ENCODE assay signal across 8 cellular contexts in genomic region chr11:120952503-120953229, GRCh38.
DNase-seq lines count a peak whose midpoint lies in the region; ATAC-seq lines count a peak whose summit lies in the region.

No MANE protein-coding gene starts in this region.

- H3K9me3 ChIP-seq in effector memory CD4-positive, alpha-beta T cell (ENCODE audit: control insufficient read depth, low read length), result no peaks in the 10 kb centered on the region

- POLR2A ChIA-PET in activated CD4-positive, alpha-beta memory T cell treated with anti-CD3 and anti-CD28 coated beads, Interleukin-2, amount 10 ng/mL, durations not matched to agents 7 days and 5 days (lab: Charles Lee), result no interaction called here

- no peak overlapping the region for H3K27ac Mint-ChIP-seq in activated CD4-positive, alpha-beta memory T cell treated with anti-CD3 and anti-CD28 coated beads, Interleukin-2, amount 10 ng/mL, durations not matched to agents 7 days and 5 days
- H3K27ac Mint-ChIP-seq in memory B cell, result peak overlapping the region; percentile 72

- H3K27me3 Mint-ChIP-seq in activated CD4-positive, alpha-beta memory T cell treated with anti-CD3 and anti-CD28 coated beads, Interleukin-2, amount 10 ng/mL, durations not matched to agents 7 days and 5 days, result peaks cover 8% of the 10 kb centered on the region
- H3K27me3 Mint-ChIP-seq in memory B cell, result peaks cover 14% of the 10 kb centered on the region

- H3K27me3 ChIP-seq in effector memory CD4-positive, alpha-beta T cell (replicated peaks; ENCODE audit: control insufficient read depth, insufficient read depth, low read length, poor library complexity, severe bottlenecking), result no peaks in the 10 kb centered on the region

- no peak overlapping the region for H3K4me3 ChIP-seq in effector memory CD4-positive, alpha-beta T cell (ENCODE audit: insufficient read depth, low read depth, low read length, poor library complexity, severe bottlenecking)

- H3K27ac ChIP-seq in effector memory CD4-positive, alpha-beta T cell (ENCODE audit: insufficient read depth, low read length, poor library complexity, severe bottlenecking), result no peak overlapping the region

- H3K4me1 ChIP-seq in effector memory CD4-positive, alpha-beta T cell (ENCODE audit: control insufficient read depth, insufficient read depth, low read length, poor library complexity, severe bottlenecking), result peaks cover 7% of the 10 kb centered on the region

- H3K4me1 Mint-ChIP-seq in activated CD4-positive, alpha-beta memory T cell treated with anti-CD3 and anti-CD28 coated beads, Interleukin-2, amount 10 ng/mL, durations not matched to agents 7 days and 5 days, result peaks cover 13% of the 10 kb centered on the region
- peaks cover 15% of the 10 kb centered on the region for H3K4me1 Mint-ChIP-seq in memory B cell

- H3K4me3 Mint-ChIP-seq in activated CD4-positive, alpha-beta memory T cell treated with anti-CD3 and anti-CD28 coated beads, Interleukin-2, amount 10 ng/mL, durations not matched to agents 7 days and 5 days, result no peak overlapping the region
- peak overlapping the region; percentile 83 for H3K4me3 Mint-ChIP-seq in memory B cell

- DNase-seq in DMS53 treated with DMSO at 0.1 percent for 48 hours (lab: John Stamatoyannopoulos, UW; ENCODE audit: unreplicated experiment) (peak; percentile 74), NCI-H748 treated with DMSO at 0.1 percent for 48 hours (lab: John Stamatoyannopoulos, UW) (peak; percentile 51), memory B cell (ENCODE audit: low spot score in 2 of 2) (peak; percentile 50 to 52)
- peak; percentile 58 for DNase-seq in activated CD4-positive, alpha-beta memory T cell treated with anti-CD3 and anti-CD28 coated beads, Interleukin-2, amount 10 ng/mL, durations not matched to agents 7 days and 5 days
- peak in 2 of 3 donors; percentile 3 to 6 for DNase-seq in effector memory CD4-positive, alpha-beta T cell
- DNase-seq in stimulated activated CD8-positive, alpha-beta memory T cell treated with anti-CD3 and anti-CD28 coated beads, Interleukin-12 subunit alpha, Interleukin-12 subunit beta, amount 100 ng/mL, for 4 hours (ENCODE audit: low read depth), result peak; percentile 15

- no peaks in the 10 kb centered on the region for H3K36me3 ChIP-seq in effector memory CD4-positive, alpha-beta T cell (ENCODE audit: control insufficient read depth, insufficient read depth, low read length)

- CTCF ChIA-PET in activated CD4-positive, alpha-beta memory T cell treated with anti-CD3 and anti-CD28 coated beads, Interleukin-2, amount 10 ng/mL, durations not matched to agents 7 days and 5 days (lab: Charles Lee), result interaction anchor here (0.6 kb wide), 1 partner anchor 160 kb away, joined by 4 read pairs; no protein-coding TSS in a partner anchor

- no peaks in the 10 kb centered on the region for H3K9me3 Mint-ChIP-seq in activated CD4-positive, alpha-beta memory T cell treated with anti-CD3 and anti-CD28 coated beads, Interleukin-2, amount 10 ng/mL, durations not matched to agents 7 days and 5 days
- H3K9me3 Mint-ChIP-seq in memory B cell, result no peaks in the 10 kb centered on the region

- H3K36me3 Mint-ChIP-seq in activated CD4-positive, alpha-beta memory T cell treated with anti-CD3 and anti-CD28 coated beads, Interleukin-2, amount 10 ng/mL, durations not matched to agents 7 days and 5 days (ENCODE audit: low read depth), result no peaks in the 10 kb centered on the region
- H3K36me3 Mint-ChIP-seq in memory B cell, result no peaks in the 10 kb centered on the region

- ATAC-seq in HG03432 (IDR thresholded peaks at IDR 0.05; ENCODE audit: unreplicated experiment), result peak; percentile 65
- peak; percentile 72 for ATAC-seq in memory B cell (ENCODE audit: low read depth)
- ATAC-seq in GM19467 (IDR thresholded peaks at IDR 0.05; ENCODE audit: unreplicated experiment), result no peak

Comparison
In these comparisons a context has a peak if more than half of its experiments do, and no peak if none do; other contexts are left out.
1. DNase-seq: peak in every context shown above with its lines; median percentile 74 in DMS53 treated with DMSO at 0.1 percent for 48 hours; 58 in activated CD4-positive, alpha-beta memory T cell treated with anti-CD3 and anti-CD28 coated beads, Interleukin-2, amount 10 ng/mL, durations not matched to agents 7 days and 5 days; 51 in NCI-H748 treated with DMSO at 0.1 percent for 48 hours; 51 in memory B cell; 15 in stimulated activated CD8-positive, alpha-beta memory T cell treated with anti-CD3 and anti-CD28 coated beads, Interleukin-12 subunit alpha, Interleukin-12 subunit beta, amount 100 ng/mL, for 4 hours; 4 in effector memory CD4-positive, alpha-beta T cell.